In genomic region chr13:20276901-20277300, GRCh38 we compare ENCODE assay signal across 3 cellular contexts. TPM values are rescaled to one million over a fixed set of nuclear protein-coding genes. Genes with fewer than 3 reads are reported as not detected.
"Had no signal": no experiment of that assay in that cellular context is flagged by ENCODE, and none has a peak within 500 bp of the region (broad histone marks: within the 10 kb centered on the region; RNA-seq: fewer than 3 reads in every experiment).

No MANE protein-coding gene starts in this region.

RNA-seq across cellular contexts. Expression of gene GJB6, which starts 44.8 kb away (rescaled TPM):
- total RNA-seq: LHCN-M2, M059J, MCF 10A had no signal
